Comparison of ENCODE assay signal across 16 cellular contexts in the genomic region with DNA sequence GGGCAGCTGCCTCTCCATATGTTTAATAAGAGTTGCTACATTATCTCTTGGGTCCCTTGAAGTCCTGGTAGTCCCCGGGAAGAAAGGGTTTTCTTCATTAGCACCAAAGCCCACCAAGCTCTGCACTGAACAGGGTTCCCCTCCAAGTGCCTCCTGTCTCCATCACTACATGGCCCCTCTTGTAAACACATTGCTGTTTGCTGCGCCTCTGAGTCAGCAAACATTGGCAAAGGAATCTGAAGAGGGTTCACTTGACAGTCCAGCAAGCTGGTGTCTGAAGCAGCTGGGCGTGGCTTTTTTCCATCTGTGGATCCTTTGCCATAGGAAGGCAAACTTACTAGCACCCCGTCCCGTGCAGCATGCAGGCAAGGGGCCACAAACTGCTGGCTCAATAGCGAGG.
"Had no signal": no experiment of that assay in that cellular context is flagged by ENCODE, and none has a peak within 500 bp of the region (broad histone marks: within the 10 kb centered on the region; RNA-seq: fewer than 3 reads in every experiment).

No MANE protein-coding gene starts in this region.

- DNase-seq: activated B cell treated with CpG ODN at 0.5 μM for 24 hours; activated CD4-positive, alpha-beta T cell treated with anti-CD3 and anti-CD28 coated beads, Interleukin-2, amount 10 ng/mL, durations not matched to agents 24 days and 14 days; activated CD8-positive, alpha-beta memory T cell treated with anti-CD3 and anti-CD28 coated beads for 24 hours; activated gamma-delta T cell treated with Interleukin-2 at 50 U/mL for 16 hours; cortex of kidney; effector CD4-positive, alpha-beta T cell; foreskin keratinocyte; glutamatergic neuron; right cardiac atrium; stimulated activated CD4-positive, alpha-beta T cell treated with anti-CD3 and anti-CD28 coated beads, Interleukin-4, amount 100 ng/mL, for 4 hours; stimulated activated CD8-positive, alpha-beta memory T cell treated with anti-CD3 and anti-CD28 coated beads, Interleukin-4, amount 100 ng/mL, for 48 hours; stimulated activated naive CD4-positive, alpha-beta T cell treated with Interleukin-2 at 50 U/mL for 16 hours had no signal

- ATAC-seq: foreskin keratinocyte, right cardiac atrium had no signal

- H3K4me3 ChIP-seq: esophagus muscularis mucosa, prostate gland, smooth muscle cell, tibial nerve had no signal
